Comparison of ENCODE assay signal across 20 cellular contexts in the genomic region with DNA sequence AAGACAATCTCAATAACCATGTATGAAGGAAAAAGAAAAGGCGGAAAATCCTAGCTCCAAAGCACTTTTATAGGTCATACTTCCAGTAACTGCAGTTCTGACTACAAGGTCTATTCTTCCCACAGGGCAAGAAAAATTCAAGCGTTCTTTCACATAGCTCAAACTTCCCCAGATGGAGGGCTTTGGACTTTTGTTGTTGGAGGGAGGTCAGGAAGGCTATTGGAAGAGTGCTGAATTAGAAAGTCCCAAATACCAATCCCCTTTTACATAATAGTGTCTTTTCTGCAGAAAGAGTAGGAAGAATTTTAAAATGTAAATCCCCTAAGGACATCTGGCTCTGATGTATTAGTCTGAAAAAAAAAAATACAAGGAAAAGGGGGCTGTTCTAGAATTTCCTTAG.
"Had no signal": no experiment of that assay in that cellular context is flagged by ENCODE, and none has a peak within 500 bp of the region (broad histone marks: within the 10 kb centered on the region; RNA-seq: fewer than 3 reads in every experiment).

No MANE protein-coding gene starts in this region.

- H3K4me1 ChIP-seq: heart left ventricle, lower lobe of right lung, prostate gland, upper lobe of left lung had no signal

- DNase-seq: activated CD4-positive, alpha-beta T cell treated with anti-CD3 and anti-CD28 coated beads for 4 hours; activated CD4-positive, alpha-beta T cell treated with anti-CD3 and anti-CD28 coated beads, Interleukin-2, amount 50 U/mL, for 48 hours; activated CD4-positive, CD25-positive, alpha-beta regulatory T cell; activated naive CD4-positive, alpha-beta T cell treated with anti-CD3 and anti-CD28 coated beads for 36 hours; activated naive CD8-positive, alpha-beta T cell treated with anti-CD3 and anti-CD28 coated beads, Interleukin-2, amount 10 ng/mL, durations not matched to agents 7 days and 5 days; activated T-cell treated with anti-CD3 and anti-CD28 coated beads, Interleukin-2, amount 50 U/mL, for 48 hours; amniotic stem cell; cerebellar nuclear complex; heart left ventricle; kidney; lower lobe of right lung; mesendoderm; naive thymus-derived CD4-positive, alpha-beta T cell; stimulated activated CD4-positive, alpha-beta T cell treated with anti-CD3 and anti-CD28 coated beads, Interleukin-4, amount 100 ng/mL, for 1 hour; stimulated activated naive CD4-positive, alpha-beta T cell; T-helper 17 cell; upper lobe of left lung had no signal

- H3K27me3 Mint-ChIP-seq: activated naive CD8-positive, alpha-beta T cell treated with anti-CD3 and anti-CD28 coated beads, Interleukin-2, amount 10 ng/mL, durations not matched to agents 7 days and 5 days; naive thymus-derived CD4-positive, alpha-beta T cell; T-helper 17 cell had no signal

- H3K4me3 Mint-ChIP-seq: activated naive CD4-positive, alpha-beta T cell treated with anti-CD3 and anti-CD28 coated beads for 36 hours; activated naive CD8-positive, alpha-beta T cell treated with anti-CD3 and anti-CD28 coated beads, Interleukin-2, amount 10 ng/mL, durations not matched to agents 7 days and 5 days; naive thymus-derived CD4-positive, alpha-beta T cell; T-helper 17 cell had no signal

- H3K9me3 ChIP-seq: lower lobe of right lung, prostate gland, upper lobe of left lung had no signal

- H3K36me3 Mint-ChIP-seq: activated naive CD8-positive, alpha-beta T cell treated with anti-CD3 and anti-CD28 coated beads, Interleukin-2, amount 10 ng/mL, durations not matched to agents 7 days and 5 days; naive thymus-derived CD4-positive, alpha-beta T cell had no signal

- H3K4me1 Mint-ChIP-seq: activated naive CD8-positive, alpha-beta T cell treated with anti-CD3 and anti-CD28 coated beads, Interleukin-2, amount 10 ng/mL, durations not matched to agents 7 days and 5 days; T-helper 17 cell had no signal

- H3K27ac Mint-ChIP-seq: activated naive CD4-positive, alpha-beta T cell treated with anti-CD3 and anti-CD28 coated beads for 36 hours; activated naive CD8-positive, alpha-beta T cell treated with anti-CD3 and anti-CD28 coated beads, Interleukin-2, amount 10 ng/mL, durations not matched to agents 7 days and 5 days; naive thymus-derived CD4-positive, alpha-beta T cell; T-helper 17 cell had no signal

- H3K4me3 ChIP-seq: coronary artery, heart left ventricle, lower lobe of right lung, prostate gland, upper lobe of left lung had no signal

- H3K27ac ChIP-seq: coronary artery, epithelial cell of prostate, heart left ventricle, lower lobe of right lung, prostate gland, upper lobe of left lung had no signal

- H3K27me3 ChIP-seq: heart left ventricle, upper lobe of left lung had no signal

- H3K36me3 ChIP-seq: heart left ventricle, lower lobe of right lung, prostate gland, upper lobe of left lung had no signal
